Comparison of ENCODE assay signal across 8 cellular contexts in genomic region chr6:25041676-25042598, GRCh38.
DNase-seq lines count a peak whose midpoint lies in the region; ATAC-seq and TF ChIP-seq lines count a peak whose summit lies in the region.

No MANE protein-coding gene starts in this region.

- H4K20me1 ChIP-seq in DOHH2 (ENCODE audit: control insufficient read depth, insufficient read depth, low read depth, low read length): no peaks in the 10 kb centered on the region

- intact Hi-C loops in left cardiac atrium (cut with DNase I) (no loop called here), psoas muscle (cut with DNase I) (no loop called here)

- no peaks in the 10 kb centered on the region for H3F3A ChIP-seq in DOHH2 (ENCODE audit: control insufficient read depth, insufficient read depth)

- ATAC-seq in HG02943 (IDR thresholded peaks at IDR 0.05; ENCODE audit: low read depth, unreplicated experiment) (peak; percentile 66), left cardiac atrium (no peak), psoas muscle (no peak)
- ATAC-seq in activated CD4-positive, CD25-positive, alpha-beta regulatory T cell treated with anti-CD3 and anti-CD28 coated beads, Interleukin-2, amount 50 U/mL, for 24 hours: peak; percentile 76 to 81

- peak; percentile 33 for DNase-seq in glutamatergic neuron
- DNase-seq in left cardiac atrium: no peak
- DNase-seq in kidney glomerular epithelial cell (lab: John Stamatoyannopoulos, UW): no peak
- DNase-seq in NCI-H2196 (lab: John Stamatoyannopoulos, UW; ENCODE audit: unreplicated experiment): no peak
- DNase-seq in psoas muscle: no peak

- H3K9me3 ChIP-seq in DOHH2 (ENCODE audit: control insufficient read depth, insufficient read depth, low read length): no peaks in the 10 kb centered on the region
- H3K9me3 ChIP-seq in psoas muscle: no peaks in the 10 kb centered on the region

- no peak overlapping the region for H3K27ac Mint-ChIP-seq in glutamatergic neuron (ENCODE audit: unreplicated experiment)

- no peak overlapping the region for H3K4me3 Mint-ChIP-seq in glutamatergic neuron (ENCODE audit: unreplicated experiment)

- H3K36me3 ChIP-seq in DOHH2 (ENCODE audit: control insufficient read depth, low read length) (no peaks in the 10 kb centered on the region), psoas muscle (ENCODE audit: insufficient read depth in 1 of 2, low read depth in 1 of 2) (no peaks in the 10 kb centered on the region)

- H3K9me2 ChIP-seq in DOHH2 (replicated peaks; ENCODE audit: control insufficient read depth, low read length): no peaks in the 10 kb centered on the region

- peaks cover 3% of the 10 kb centered on the region for H3K27me3 Mint-ChIP-seq in glutamatergic neuron (ENCODE audit: unreplicated experiment)

- H3K9me3 Mint-ChIP-seq in glutamatergic neuron (ENCODE audit: unreplicated experiment): peaks cover 3% of the 10 kb centered on the region

- H3K27ac ChIP-seq in DOHH2 (ENCODE audit: low read depth, low read length) (no peak overlapping the region), psoas muscle (no peak overlapping the region)

- peak overlapping the region; percentile 43 for H3K4me2 ChIP-seq in DOHH2 (ENCODE audit: low read length)

- 69 to 81% (median 77%) methylated on average over 24 of the region's 24 CpGs for WGBS in psoas muscle, 3 donors

- H3K27me3 ChIP-seq in DOHH2 (ENCODE audit: control insufficient read depth, low read length) (no peaks in the 10 kb centered on the region), psoas muscle (ENCODE audit: insufficient read depth in 3 of 3, low read length in 2 of 3) (peaks cover 0 to 4% (median 0%) of the 10 kb centered on the region in 3 donors)

- peak overlapping the region; percentile 1 for H3K4me3 ChIP-seq in DOHH2 (ENCODE audit: low read length)
- H3K4me3 ChIP-seq in psoas muscle: no peak overlapping the region

- peaks cover 30% of the 10 kb centered on the region for H3K4me1 ChIP-seq in DOHH2 (ENCODE audit: control insufficient read depth, low read length)
- H3K4me1 ChIP-seq in psoas muscle: no peaks in the 10 kb centered on the region

- H3K36me3 Mint-ChIP-seq in glutamatergic neuron (ENCODE audit: unreplicated experiment): no peaks in the 10 kb centered on the region

- peaks cover 5% of the 10 kb centered on the region for H3K4me1 Mint-ChIP-seq in glutamatergic neuron (ENCODE audit: low read depth, unreplicated experiment)

- TF ChIP-seq CTCF in DOHH2 (IDR thresholded peaks at IDR 0.05; ENCODE audit: low read depth, low read length, poor library complexity, severe bottlenecking): no peak
- no peak for TF ChIP-seq CTCF in glutamatergic neuron (IDR thresholded peaks at IDR 0.05; ENCODE audit: partially characterized antibody, unreplicated experiment)
- TF ChIP-seq CTCF in psoas muscle (IDR thresholded peaks at IDR 0.05): no peak

- H3K79me2 ChIP-seq in DOHH2 (ENCODE audit: control insufficient read depth, low read length): no peaks in the 10 kb centered on the region

Comparison
In these comparisons a context has a peak if more than half of its experiments do, and no peak if none do; other contexts are left out.
1. ATAC-seq: peak in HG02943 (single experiment) and activated CD4-positive, CD25-positive, alpha-beta regulatory T cell treated with anti-CD3 and anti-CD28 coated beads, Interleukin-2, amount 50 U/mL, for 24 hours (2 of 2); none in left cardiac atrium (0 of 2) and psoas muscle (0 of 4).